Comparison of ENCODE assay signal across 8 cellular contexts in genomic region chrX:119573840-119574393, GRCh38. TPM values are rescaled to one million over a fixed set of nuclear protein-coding genes. Genes with fewer than 3 reads are reported as not detected.
DNase-seq lines count a peak whose midpoint lies in the region; ATAC-seq and TF ChIP-seq lines count a peak whose summit lies in the region.

No MANE protein-coding gene starts in this region.

- ATAC-seq in HG02870 (IDR thresholded peaks at IDR 0.05; ENCODE audit: unreplicated experiment) (peak; percentile 78), upper lobe of left lung (ENCODE audit: low FRiP score in 2 of 2) (peak; percentile 49 to 65)

- peak overlapping the region; percentile 19 to 75 (median 64) for H3K4me3 ChIP-seq in upper lobe of left lung

- no peak for TF ChIP-seq POLR2A in upper lobe of left lung (IDR thresholded peaks at IDR 0.05)

- peak overlapping the region; percentile 91 to 97 (median 94) for H3K27ac ChIP-seq in upper lobe of left lung

- TF ChIP-seq EP300 in upper lobe of left lung (IDR thresholded peaks at IDR 0.05) = no peak

- no peaks in the 10 kb centered on the region for H3K27me3 ChIP-seq in upper lobe of left lung

- 0 to 38% methylated on average over 23 to 30 of the region's 30 CpGs for WGBS in upper lobe of left lung, 2 donors

- H3K36me3 ChIP-seq in upper lobe of left lung = no peaks in the 10 kb centered on the region

- TF ChIP-seq CTCF in upper lobe of left lung (IDR thresholded peaks at IDR 0.05) = no peak

- DNase-seq in stimulated activated CD8-positive, alpha-beta memory T cell treated with anti-CD3 and anti-CD28 coated beads, Interleukin-12 subunit alpha, Interleukin-12 subunit beta, amount 100 ng/mL, for 4 hours (ENCODE audit: low read depth) = peak; percentile 1
- DNase-seq in stimulated activated CD8-positive, alpha-beta memory T cell treated with anti-CD3 and anti-CD28 coated beads, Interleukin-4, amount 100 ng/mL, for 48 hours = no peak
- DNase-seq in RPMI8226 (peak; percentile 28), ecto neural progenitor cell (ENCODE audit: low spot score) (peak; percentile 46), lung microvascular endothelial cell (ENCODE audit: low read depth in 2 of 2) (peak; percentile 55 to 72), upper lobe of left lung (peak in 1 of 2 donors; percentile 30), KBM-7 (no peak)

- in situ Hi-C loops in KBM-7 (cut with MboI; ENCODE audit: low pct_unique_long_range_greater_than_20kb, low sequenced_read_pairs) = no loop called here

- H3K4me1 ChIP-seq in upper lobe of left lung = peaks cover 5 to 14% (median 7%) of the 10 kb centered on the region in 4 donors

- no peaks in the 10 kb centered on the region for H3K9me3 ChIP-seq in upper lobe of left lung

RNA-seq across cellular contexts. Expression of gene UBE2A, which starts 0.4 kb away (rescaled TPM):
- total RNA-seq in lung microvascular endothelial cell = 14.6 and 16.3 TPM in 2 replicates
- total RNA-seq in upper lobe of left lung = 10 to 100 TPM; 15.0 to 48.6 (median 40.8) TPM

RNA-seq across cellular contexts. Expression of gene STEEP1, which starts 8.7 kb away (rescaled TPM):
- 28.8 and 35.1 TPM in 2 replicates for total RNA-seq in lung microvascular endothelial cell
- 10 to 100 TPM; 22.1 to 55.5 (median 26.8) TPM for total RNA-seq in upper lobe of left lung

RNA-seq across cellular contexts. Expression of gene NKRF, which starts 32.3 kb away (rescaled TPM):
- total RNA-seq in lung microvascular endothelial cell = 2.8 and 3.4 TPM in 2 replicates
- 10 to 100 TPM in 1 of 6 donors, 1 to 10 TPM in 5; 3.9 to 10.5 (median 7.0) TPM for total RNA-seq in upper lobe of left lung

Comparison
In these comparisons a context has a peak if more than half of its experiments do, and no peak if none do; other contexts are left out.
1. DNase-seq: peak in stimulated activated CD8-positive, alpha-beta memory T cell treated with anti-CD3 and anti-CD28 coated beads, Interleukin-12 subunit alpha, Interleukin-12 subunit beta, amount 100 ng/mL, for 4 hours (single experiment), RPMI8226 (single experiment), ecto neural progenitor cell (single experiment) and lung microvascular endothelial cell (2 of 2); none in stimulated activated CD8-positive, alpha-beta memory T cell treated with anti-CD3 and anti-CD28 coated beads, Interleukin-4, amount 100 ng/mL, for 48 hours (single experiment) and KBM-7 (single experiment).